ENCODE assay signal across 17 cellular contexts in the genomic region with DNA sequence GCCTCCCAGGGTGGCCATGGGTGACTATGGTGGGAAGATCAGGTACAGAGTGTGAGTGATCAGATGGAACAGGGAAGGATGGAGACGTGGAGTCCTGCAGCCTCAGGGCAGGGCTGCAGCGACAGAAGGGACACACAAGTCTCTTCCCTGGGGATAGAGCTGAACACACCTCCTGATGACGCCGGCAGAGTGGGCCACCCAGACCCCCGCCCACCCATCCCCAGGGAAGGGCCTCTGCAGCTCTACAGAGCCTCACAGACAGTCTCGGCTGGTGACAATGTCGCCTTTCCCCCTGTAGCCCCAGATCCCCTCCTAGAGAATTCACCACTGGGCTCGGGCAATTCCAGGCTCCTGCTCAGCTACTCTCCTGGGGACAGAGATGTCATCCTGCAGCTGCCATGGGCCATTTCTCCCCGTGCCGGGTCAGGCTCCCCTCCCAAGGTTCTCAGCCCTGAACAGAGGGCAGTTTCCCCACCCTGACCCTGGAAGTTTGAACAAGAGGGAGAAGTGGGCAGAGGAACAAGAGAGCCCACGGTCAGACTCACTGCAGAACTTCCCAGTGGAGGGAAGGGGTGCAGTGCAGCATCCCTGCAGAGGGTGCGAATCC.
DNase-seq lines count a peak whose midpoint lies in the region; ATAC-seq, FAIRE-seq and TF ChIP-seq lines count a peak whose summit lies in the region.
"Had no signal": no experiment of that assay in that cellular context is flagged by ENCODE, and none has a peak within 500 bp of the region (broad histone marks: within the 10 kb centered on the region; RNA-seq: fewer than 3 reads in every experiment).

No MANE protein-coding gene starts in this region.

- H3K27ac ChIP-seq in BLaER1 treated with 17β-estradiol and CSF1 and Interleukin-3, amounts not matched to agents 10 nM and 100 nM, result peak overlapping the region in 2 of 11 experiments; percentile 83 to 87; a peak in 5 of 22 replicates
- H3K27ac ChIP-seq: cardiac muscle cell had no signal

- peak overlapping the region; percentile 95 to 100 (median 98) for H3K4me2 ChIP-seq in BLaER1 treated with 17β-estradiol and CSF1 and Interleukin-3, amounts not matched to agents 10 nM and 100 nM

- peaks cover 39% of the 10 kb centered on the region for H3K36me3 Mint-ChIP-seq in activated T-helper 2 cell treated with anti-CD3 and anti-CD28 coated beads, Interferon-gamma antibody, Interleukin-2, Interleukin-4, amounts not matched to agents 10 μg/mL and 5 μg/mL and 100 μg/mL, durations not matched to agents 14 hours and 24 hours and 36 hours (ENCODE audit: low read depth)
- H3K36me3 Mint-ChIP-seq in natural killer cell treated with Interleukin-12 subunit alpha and Interleukin-12 subunit beta and Interleukin-15 and Interleukin-18, amount 100 ng/mL, for 72 hours, result peaks cover 6% of the 10 kb centered on the region

- no peak for TF ChIP-seq CTCF in D721Med (IDR thresholded peaks at IDR 0.05; ENCODE audit: insufficient read depth, missing control alignments)

- no peak for ATAC-seq in natural killer cell treated with Interleukin-12 subunit alpha and Interleukin-12 subunit beta and Interleukin-15 and Interleukin-18, amount 100 ng/mL, for 72 hours
- no peak for ATAC-seq in HG02642 (IDR thresholded peaks at IDR 0.05; ENCODE audit: poor library complexity, unreplicated experiment)
- ATAC-seq: PC-3 had no signal

- DNase-seq in D721Med (ENCODE audit: insufficient read length, low spot score) (peak; percentile 57), HuH-7 (ENCODE audit: low spot score) (no peak), GOT3 (lab: John Stamatoyannopoulos, UW) (no peak)
- DNase-seq in activated T-helper 2 cell treated with anti-CD3 and anti-CD28 coated beads, Interferon-gamma antibody, Interleukin-2, Interleukin-4, amounts not matched to agents 10 μg/mL and 5 μg/mL and 100 μg/mL, durations not matched to agents 14 hours and 24 hours and 36 hours (ENCODE audit: low spot score), result no peak
- peak; percentile 57 for DNase-seq in natural killer cell treated with Interleukin-12 subunit alpha and Interleukin-12 subunit beta and Interleukin-15 and Interleukin-18, amount 100 ng/mL, for 72 hours (ENCODE audit: low spot score)
- DNase-seq: activated naive CD4-positive, alpha-beta T cell; DND-41; hippocampal formation; NCI-H1930; NCI-H524 treated with DMSO at 0.1 percent for 48 hours; PC-3; stimulated activated CD4-positive, alpha-beta T cell treated with anti-CD3 and anti-CD28 coated beads, Interleukin-15, amount 100 ng/mL, for 24 hours; SW 1271 had no signal

- peaks cover 72 to 91% (median 83%) of the 10 kb centered on the region in 10 experiments for H3K4me1 ChIP-seq in BLaER1 treated with 17β-estradiol and CSF1 and Interleukin-3, amounts not matched to agents 10 nM and 100 nM

- H3K9me3 ChIP-seq in BLaER1 treated with 17β-estradiol and CSF1 and Interleukin-3, amounts not matched to agents 10 nM and 100 nM (replicated peaks in 1 of 11), result no peaks in the 10 kb centered on the region

- peaks cover 26% of the 10 kb centered on the region for H3K4me1 Mint-ChIP-seq in activated T-helper 2 cell treated with anti-CD3 and anti-CD28 coated beads, Interferon-gamma antibody, Interleukin-2, Interleukin-4, amounts not matched to agents 10 μg/mL and 5 μg/mL and 100 μg/mL, durations not matched to agents 14 hours and 24 hours and 36 hours (ENCODE audit: low read depth)
- peaks cover 53 to 55% of the 10 kb centered on the region in 2 donors for H3K4me1 Mint-ChIP-seq in natural killer cell treated with Interleukin-12 subunit alpha and Interleukin-12 subunit beta and Interleukin-15 and Interleukin-18, amount 100 ng/mL, for 72 hours (ENCODE audit: low read depth in 2 of 2)

- no peaks in the 10 kb centered on the region for H3K27me3 Mint-ChIP-seq in activated T-helper 2 cell treated with anti-CD3 and anti-CD28 coated beads, Interferon-gamma antibody, Interleukin-2, Interleukin-4, amounts not matched to agents 10 μg/mL and 5 μg/mL and 100 μg/mL, durations not matched to agents 14 hours and 24 hours and 36 hours (ENCODE audit: low read depth)
- no peaks in the 10 kb centered on the region for H3K27me3 Mint-ChIP-seq in natural killer cell treated with Interleukin-12 subunit alpha and Interleukin-12 subunit beta and Interleukin-15 and Interleukin-18, amount 100 ng/mL, for 72 hours
- H3K27me3 Mint-ChIP-seq: progenitor cell of endocrine pancreas had no signal

- no peak for FAIRE-seq in D721Med (lab: Jason Lieb, UNC)

- H3K9me3 Mint-ChIP-seq in activated T-helper 2 cell treated with anti-CD3 and anti-CD28 coated beads, Interferon-gamma antibody, Interleukin-2, Interleukin-4, amounts not matched to agents 10 μg/mL and 5 μg/mL and 100 μg/mL, durations not matched to agents 14 hours and 24 hours and 36 hours, result no peaks in the 10 kb centered on the region
- no peaks in the 10 kb centered on the region for H3K9me3 Mint-ChIP-seq in natural killer cell treated with Interleukin-12 subunit alpha and Interleukin-12 subunit beta and Interleukin-15 and Interleukin-18, amount 100 ng/mL, for 72 hours

- H3K36me3 ChIP-seq in BLaER1 treated with 17β-estradiol and CSF1 and Interleukin-3, amounts not matched to agents 10 nM and 100 nM, result peaks cover 0 to 59% (median 33%) of the 10 kb centered on the region in 11 experiments; a peak in 18 of 22 replicates

- peaks cover 79 to 99% (median 90%) of the 10 kb centered on the region in 11 experiments for H4K20me1 ChIP-seq in BLaER1 treated with 17β-estradiol and CSF1 and Interleukin-3, amounts not matched to agents 10 nM and 100 nM

- peak overlapping the region; percentile 28 for H3K27ac Mint-ChIP-seq in activated T-helper 2 cell treated with anti-CD3 and anti-CD28 coated beads, Interferon-gamma antibody, Interleukin-2, Interleukin-4, amounts not matched to agents 10 μg/mL and 5 μg/mL and 100 μg/mL, durations not matched to agents 14 hours and 24 hours and 36 hours
- peak overlapping the region in 1 of 2 donors; percentile 19 for H3K27ac Mint-ChIP-seq in natural killer cell treated with Interleukin-12 subunit alpha and Interleukin-12 subunit beta and Interleukin-15 and Interleukin-18, amount 100 ng/mL, for 72 hours
- H3K27ac Mint-ChIP-seq: progenitor cell of endocrine pancreas had no signal

- H3K4me3 Mint-ChIP-seq in activated T-helper 2 cell treated with anti-CD3 and anti-CD28 coated beads, Interferon-gamma antibody, Interleukin-2, Interleukin-4, amounts not matched to agents 10 μg/mL and 5 μg/mL and 100 μg/mL, durations not matched to agents 14 hours and 24 hours and 36 hours (ENCODE audit: low read depth), result no peak overlapping the region
- H3K4me3 Mint-ChIP-seq in natural killer cell treated with Interleukin-12 subunit alpha and Interleukin-12 subunit beta and Interleukin-15 and Interleukin-18, amount 100 ng/mL, for 72 hours, result peak overlapping the region; percentile 65

- H3K4me3 ChIP-seq in BLaER1 treated with 17β-estradiol and CSF1 and Interleukin-3, amounts not matched to agents 10 nM and 100 nM, result no peak overlapping the region
- H3K4me3 ChIP-seq: cardiac muscle cell had no signal

- peak overlapping the region in 6 of 11 experiments; percentile 30 to 78 (median 72); a peak in 10 of 22 replicates for H3K9ac ChIP-seq in BLaER1 treated with 17β-estradiol and CSF1 and Interleukin-3, amounts not matched to agents 10 nM and 100 nM

- H3K27me3 ChIP-seq in BLaER1 treated with 17β-estradiol and CSF1 and Interleukin-3, amounts not matched to agents 10 nM and 100 nM, result no peaks in the 10 kb centered on the region; a peak in 1 of 22 replicates
- H3K27me3 ChIP-seq: cardiac muscle cell had no signal

- intact Hi-C loops in activated T-helper 2 cell treated with anti-CD3 and anti-CD28 coated beads, Interferon-gamma antibody, Interleukin-2, Interleukin-4, amounts not matched to agents 10 μg/mL and 5 μg/mL and 100 μg/mL, durations not matched to agents 14 hours and 24 hours and 36 hours (cut with micrococcal nuclease), result loop anchor here (2.0 to 10.0 kb wide), 2 partner anchors 57 to 115 kb away; a partner anchor contains a TSS

Comparison
In these comparisons a context has a peak if more than half of its experiments do, and no peak if none do; other contexts are left out.
1. DNase-seq: peak in D721Med (single experiment) and natural killer cell treated with Interleukin-12 subunit alpha and Interleukin-12 subunit beta and Interleukin-15 and Interleukin-18, amount 100 ng/mL, for 72 hours (single experiment); none in activated T-helper 2 cell treated with anti-CD3 and anti-CD28 coated beads, Interferon-gamma antibody, Interleukin-2, Interleukin-4, amounts not matched to agents 10 μg/mL and 5 μg/mL and 100 μg/mL, durations not matched to agents 14 hours and 24 hours and 36 hours (single experiment), HuH-7 (single experiment) and GOT3 (single experiment).